Comparison of ENCODE assay signal across 1 cellular context in genomic region chr14:91417983-91418386, GRCh38.
A peak's percentile ranks its signal among the peaks of the same experiment; 100 is the strongest.
TF ChIP-seq lines count a peak whose summit lies in the region.

No MANE protein-coding gene starts in this region.

TF ChIP-seq in K562, 482 proteins besides CTCF, POLR2A, EP300 and RAD21 (continued from another document and continues in another):
- TF ChIP-seq E4F1 (CRISPR knock-in tag; IDR thresholded peaks at IDR 0.05; ENCODE audit: borderline replicate concordance) (no peak), ERF (CRISPR knock-in tag; IDR thresholded peaks at IDR 0.05) (peak; percentile 49; the same call in 1 of the 2 replicates), MTA3 (IDR thresholded peaks at IDR 0.05; ENCODE audit: borderline replicate concordance) (no peak), HLTF (IDR thresholded peaks at IDR 0.05) (no peak), FOS (IDR thresholded peaks at IDR 0.05; ENCODE audit: extremely low read depth, insufficient read length) (no peak), HCFC1 (IDR thresholded peaks at IDR 0.05; ENCODE audit: low read depth, low read length) (no peak), SRSF3 (IDR thresholded peaks at IDR 0.05; ENCODE audit: insufficient read depth, low read length) (no peak), RBM25 (IDR thresholded peaks at IDR 0.05; ENCODE audit: low read depth, low read length, severe bottlenecking) (no peak), NR3C1 (CRISPR knock-in tag; IDR thresholded peaks at IDR 0.05) (peak; percentile 98), ZFP30 (CRISPR knock-in tag; IDR thresholded peaks at IDR 0.05; ENCODE audit: borderline replicate concordance) (no peak), ZNF449 (CRISPR knock-in tag; IDR thresholded peaks at IDR 0.05) (no peak), ZNF431 (CRISPR knock-in tag; IDR thresholded peaks at IDR 0.05) (peak; percentile 95), CBFA2T2 (conservative IDR thresholded peaks at IDR 0.05) (no peak), MXI1 (IDR thresholded peaks at IDR 0.05; ENCODE audit: low read depth, low read length) (no peak), RB1 (IDR thresholded peaks at IDR 0.05; ENCODE audit: low read depth) (no peak; the same call in 1 of the 2 replicates), FOXP1 (CRISPR knock-in tag; IDR thresholded peaks at IDR 0.05) (peak; percentile 100), ZNF224 (CRISPR knock-in tag; IDR thresholded peaks at IDR 0.05) (peak; percentile 96), SNIP1 (IDR thresholded peaks at IDR 0.05; ENCODE audit: low read depth) (no peak), HEY1 (CRISPR knock-in tag; IDR thresholded peaks at IDR 0.05; ENCODE audit: borderline replicate concordance) (no peak), SAP30 (IDR thresholded peaks at IDR 0.05; ENCODE audit: borderline replicate concordance, insufficient read depth, low read depth, low read length, poor library complexity, severe bottlenecking) (peak; percentile 80), WHSC1 (IDR thresholded peaks at IDR 0.05; ENCODE audit: low read length) (no peak), AFF4 (CRISPR knock-in tag; IDR thresholded peaks at IDR 0.05) (peak; percentile 44; the same call in 1 of the 2 replicates), CREM (IDR thresholded peaks at IDR 0.05; ENCODE audit: low read depth) (no peak), BACH1 (tag; IDR thresholded peaks at IDR 0.05) (no peak), NCOA1 (IDR thresholded peaks at IDR 0.05; ENCODE audit: low read depth) (no peak), TEAD4 (IDR thresholded peaks at IDR 0.05; ENCODE audit: low read length) (no peak), TEAD4 (CRISPR knock-in tag; IDR thresholded peaks at IDR 0.05; ENCODE audit: borderline replicate concordance) (peak; percentile 99), ZNF830 (CRISPR knock-in tag; IDR thresholded peaks at IDR 0.05) (no peak), PURB (CRISPR knock-in tag; IDR thresholded peaks at IDR 0.05; ENCODE audit: low read depth) (no peak), ZNF717 (CRISPR knock-in tag; IDR thresholded peaks at IDR 0.05) (no peak), SRSF7 (optimal IDR thresholded peaks at IDR 0.05; ENCODE audit: low read depth, low read length) (no peak), SMARCA5 (IDR thresholded peaks at IDR 0.05) (no peak), ZNF644 (tag; IDR thresholded peaks at IDR 0.05; ENCODE audit: low read depth) (no peak), MAZ (CRISPR knock-in tag; conservative IDR thresholded peaks at IDR 0.05 in 1 of 2, IDR thresholded peaks at IDR 0.05 in 1 of 2) (0 out of 4 replicates have a peak, but pooled peaks of 1 of the 2 experiments have one; percentile 8), VEZF1 (CRISPR knock-in tag; IDR thresholded peaks at IDR 0.05) (peak; percentile 61; the same call in 1 of the 2 replicates), CSDE1 (IDR thresholded peaks at IDR 0.05) (no peak), TRIM24 (IDR thresholded peaks at IDR 0.05) (no peak), ZNF507 (tag; conservative IDR thresholded peaks at IDR 0.05) (no peak), PPARD (CRISPR knock-in tag; IDR thresholded peaks at IDR 0.05) (no peak), ZC3H4 (CRISPR knock-in tag; IDR thresholded peaks at IDR 0.05; ENCODE audit: borderline replicate concordance) (no peak), SMARCC2 (IDR thresholded peaks at IDR 0.05; ENCODE audit: low read depth) (no peak), ZBTB12 (CRISPR knock-in tag; IDR thresholded peaks at IDR 0.05) (no peak), TFE3 (CRISPR knock-in tag; IDR thresholded peaks at IDR 0.05) (no peak), ZSCAN29 (IDR thresholded peaks at IDR 0.05) (no peak), THRAP3 (IDR thresholded peaks at IDR 0.05; ENCODE audit: borderline replicate concordance) (no peak), TBL1XR1 (IDR thresholded peaks at IDR 0.05; ENCODE audit: low read length in 2 of 2) (no peak)
- TF ChIP-seq, protein P1, sequence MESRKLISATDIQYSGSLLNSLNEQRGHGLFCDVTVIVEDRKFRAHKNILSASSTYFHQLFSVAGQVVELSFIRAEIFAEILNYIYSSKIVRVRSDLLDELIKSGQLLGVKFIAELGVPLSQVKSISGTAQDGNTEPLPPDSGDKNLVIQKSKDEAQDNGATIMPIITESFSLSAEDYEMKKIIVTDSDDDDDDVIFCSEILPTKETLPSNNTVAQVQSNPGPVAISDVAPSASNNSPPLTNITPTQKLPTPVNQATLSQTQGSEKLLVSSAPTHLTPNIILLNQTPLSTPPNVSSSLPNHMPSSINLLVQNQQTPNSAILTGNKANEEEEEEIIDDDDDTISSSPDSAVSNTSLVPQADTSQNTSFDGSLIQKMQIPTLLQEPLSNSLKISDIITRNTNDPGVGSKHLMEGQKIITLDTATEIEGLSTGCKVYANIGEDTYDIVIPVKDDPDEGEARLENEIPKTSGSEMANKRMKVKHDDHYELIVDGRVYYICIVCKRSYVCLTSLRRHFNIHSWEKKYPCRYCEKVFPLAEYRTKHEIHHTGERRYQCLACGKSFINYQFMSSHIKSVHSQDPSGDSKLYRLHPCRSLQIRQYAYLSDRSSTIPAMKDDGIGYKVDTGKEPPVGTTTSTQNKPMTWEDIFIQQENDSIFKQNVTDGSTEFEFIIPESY (CRISPR knock-in tag; IDR thresholded peaks at IDR 0.05) = peak; percentile 83
- TF ChIP-seq, protein P2, sequence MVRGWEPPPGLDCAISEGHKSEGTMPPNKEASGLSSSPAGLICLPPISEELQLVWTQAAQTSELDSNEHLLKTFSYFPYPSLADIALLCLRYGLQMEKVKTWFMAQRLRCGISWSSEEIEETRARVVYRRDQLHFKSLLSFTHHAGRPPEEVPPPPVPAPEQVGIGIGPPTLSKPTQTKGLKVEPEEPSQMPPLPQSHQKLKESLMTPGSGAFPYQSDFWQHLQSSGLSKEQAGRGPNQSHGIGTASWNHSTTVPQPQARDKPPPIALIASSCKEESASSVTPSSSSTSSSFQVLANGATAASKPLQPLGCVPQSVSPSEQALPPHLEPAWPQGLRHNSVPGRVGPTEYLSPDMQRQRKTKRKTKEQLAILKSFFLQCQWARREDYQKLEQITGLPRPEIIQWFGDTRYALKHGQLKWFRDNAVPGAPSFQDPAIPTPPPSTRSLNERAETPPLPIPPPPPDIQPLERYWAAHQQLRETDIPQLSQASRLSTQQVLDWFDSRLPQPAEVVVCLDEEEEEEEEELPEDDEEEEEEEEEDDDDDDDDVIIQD (CRISPR knock-in tag; IDR thresholded peaks at IDR 0.05) = no peak
- TF ChIP-seq, protein P3, sequence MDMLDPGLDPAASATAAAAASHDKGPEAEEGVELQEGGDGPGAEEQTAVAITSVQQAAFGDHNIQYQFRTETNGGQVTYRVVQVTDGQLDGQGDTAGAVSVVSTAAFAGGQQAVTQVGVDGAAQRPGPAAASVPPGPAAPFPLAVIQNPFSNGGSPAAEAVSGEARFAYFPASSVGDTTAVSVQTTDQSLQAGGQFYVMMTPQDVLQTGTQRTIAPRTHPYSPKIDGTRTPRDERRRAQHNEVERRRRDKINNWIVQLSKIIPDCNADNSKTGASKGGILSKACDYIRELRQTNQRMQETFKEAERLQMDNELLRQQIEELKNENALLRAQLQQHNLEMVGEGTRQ (CRISPR knock-in tag; IDR thresholded peaks at IDR 0.05) = peak; percentile 45; the same call in 1 of the 2 replicates
- TF ChIP-seq, protein P4, sequence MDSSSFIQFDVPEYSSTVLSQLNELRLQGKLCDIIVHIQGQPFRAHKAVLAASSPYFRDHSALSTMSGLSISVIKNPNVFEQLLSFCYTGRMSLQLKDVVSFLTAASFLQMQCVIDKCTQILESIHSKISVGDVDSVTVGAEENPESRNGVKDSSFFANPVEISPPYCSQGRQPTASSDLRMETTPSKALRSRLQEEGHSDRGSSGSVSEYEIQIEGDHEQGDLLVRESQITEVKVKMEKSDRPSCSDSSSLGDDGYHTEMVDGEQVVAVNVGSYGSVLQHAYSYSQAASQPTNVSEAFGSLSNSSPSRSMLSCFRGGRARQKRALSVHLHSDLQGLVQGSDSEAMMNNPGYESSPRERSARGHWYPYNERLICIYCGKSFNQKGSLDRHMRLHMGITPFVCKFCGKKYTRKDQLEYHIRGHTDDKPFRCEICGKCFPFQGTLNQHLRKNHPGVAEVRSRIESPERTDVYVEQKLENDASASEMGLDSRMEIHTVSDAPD (CRISPR knock-in tag; IDR thresholded peaks at IDR 0.05) = no peak
- TF ChIP-seq, protein P5, sequence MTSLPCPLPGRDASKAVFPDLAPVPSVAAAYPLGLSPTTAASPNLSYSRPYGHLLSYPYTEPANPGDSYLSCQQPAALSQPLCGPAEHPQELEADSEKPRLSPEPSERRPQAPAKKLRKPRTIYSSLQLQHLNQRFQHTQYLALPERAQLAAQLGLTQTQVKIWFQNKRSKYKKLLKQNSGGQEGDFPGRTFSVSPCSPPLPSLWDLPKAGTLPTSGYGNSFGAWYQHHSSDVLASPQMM (CRISPR knock-in tag; IDR thresholded peaks at IDR 0.05) = no peak
